11 cellular contexts compared by ENCODE assay signal in the genomic region with DNA sequence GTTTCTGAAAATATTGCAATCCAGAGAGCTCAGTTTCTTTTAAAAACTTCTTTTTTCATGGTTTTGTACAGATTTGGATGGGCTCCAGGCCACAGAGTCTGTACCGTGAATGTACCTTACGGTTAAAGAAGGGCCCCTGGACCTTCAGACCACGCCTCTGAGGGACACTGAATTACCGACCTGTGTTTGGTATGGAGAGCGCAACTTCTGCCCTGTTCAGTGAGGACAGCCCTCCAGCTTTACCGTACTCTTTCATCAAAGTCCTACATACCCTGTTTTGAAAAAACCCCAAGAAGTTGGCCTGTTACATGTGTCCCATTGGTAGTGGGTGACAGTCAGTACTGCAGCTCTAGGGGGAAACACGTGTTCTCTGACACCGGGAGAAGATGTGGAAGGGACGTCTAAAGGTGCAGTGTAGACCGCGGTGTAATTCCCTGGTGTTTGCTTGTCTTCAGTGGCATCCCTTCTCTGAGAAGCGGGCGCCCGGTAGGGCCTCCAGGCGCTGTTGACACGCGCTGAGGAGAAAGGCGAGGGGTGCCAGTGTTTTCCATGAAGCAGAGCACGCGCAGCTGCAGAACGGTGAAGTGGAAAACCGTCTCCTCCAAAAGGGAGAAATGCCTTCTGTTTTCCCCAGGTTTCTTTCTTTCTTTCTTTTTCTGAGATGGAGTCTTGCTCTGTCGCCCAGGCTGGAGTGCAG. TPM values are rescaled to one million over a fixed set of nuclear protein-coding genes. Genes with fewer than 3 reads are reported as not detected.
DNase-seq lines count a peak whose midpoint lies in the region; ATAC-seq and TF ChIP-seq lines count a peak whose summit lies in the region.
"Had no signal": no experiment of that assay in that cellular context is flagged by ENCODE, and none has a peak within 500 bp of the region (broad histone marks: within the 10 kb centered on the region; RNA-seq: fewer than 3 reads in every experiment).

No MANE protein-coding gene starts in this region.

- H3K27ac Mint-ChIP-seq in HFFc6: peak overlapping the region; percentile 96
- H3K27ac Mint-ChIP-seq in activated naive CD8-positive, alpha-beta T cell treated with anti-CD3 and anti-CD28 coated beads for 36 hours: peak overlapping the region; percentile 97

- peak overlapping the region; percentile 77 for H2BK120ac ChIP-seq in mesenchymal stem cell (ENCODE audit: low read depth, low read length)

- TF ChIP-seq CTCF in A673 (conservative IDR thresholded peaks at IDR 0.05; ENCODE audit: low read depth, low read length) (no peak), HFFc6 (IDR thresholded peaks at IDR 0.05) (no peak)

- peak overlapping the region; percentile 90 to 94 for H3K18ac ChIP-seq in mesenchymal stem cell (ENCODE audit: low read depth in 1 of 2, low read length in 2 of 2)

- H3K4ac ChIP-seq in mesenchymal stem cell (ENCODE audit: low read depth in 1 of 2, low read length in 2 of 2): peak overlapping the region; percentile 87 to 89

- DNase-seq in A673 (ENCODE audit: low spot score) (no peak), HFFc6 (no peak), mesenchymal stem cell (no peak), NCI-H1417 (lab: John Stamatoyannopoulos, UW) (no peak), left lobe of liver (ENCODE audit: low spot score) (no peak), NCI-H82 treated with DMSO at 0.1 percent for 48 hours (lab: John Stamatoyannopoulos, UW; ENCODE audit: unreplicated experiment) (no peak)
- DNase-seq in activated naive CD8-positive, alpha-beta T cell treated with anti-CD3 and anti-CD28 coated beads for 36 hours: no peak
- DNase-seq: cortex of kidney, DMS53 had no signal

- peak overlapping the region; percentile 55 for H4K91ac ChIP-seq in mesenchymal stem cell (ENCODE audit: low read length)

- peak overlapping the region; percentile 59 for H2BK5ac ChIP-seq in mesenchymal stem cell (ENCODE audit: low read depth, low read length, poor library complexity, severe bottlenecking)

- H3K36me3 Mint-ChIP-seq in HFFc6 (ENCODE audit: low read depth): peaks cover 38% of the 10 kb centered on the region
- peaks cover 35% of the 10 kb centered on the region for H3K36me3 Mint-ChIP-seq in activated naive CD8-positive, alpha-beta T cell treated with anti-CD3 and anti-CD28 coated beads for 36 hours

- H3K4me3 ChIP-seq in A673 (ENCODE audit: low read depth, low read length, poor library complexity, severe bottlenecking): no peak overlapping the region
- H3K4me3 ChIP-seq in mesenchymal stem cell (ENCODE audit: insufficient read depth in 1 of 2, low read depth in 1 of 2, low read length in 2 of 2): peak overlapping the region in 1 of 2 experiments; percentile 38
- H3K4me3 ChIP-seq: pancreas had no signal

- H3K9me3 ChIP-seq in A673 (ENCODE audit: low read depth, low read length, poor library complexity, severe bottlenecking) (no peaks in the 10 kb centered on the region), mesenchymal stem cell (ENCODE audit: control insufficient read depth, low read length) (no peaks in the 10 kb centered on the region)
- H3K9me3 ChIP-seq: pancreas had no signal

- ATAC-seq in GM21576 (IDR thresholded peaks at IDR 0.05; ENCODE audit: unreplicated experiment) (no peak), left lobe of liver (no peak)

- peak overlapping the region in 1 of 2 experiments; percentile 74 for H3K14ac ChIP-seq in mesenchymal stem cell (ENCODE audit: low read length in 2 of 2)

- H3K4me1 Mint-ChIP-seq in HFFc6 (ENCODE audit: low read depth): peaks cover 81% of the 10 kb centered on the region
- peaks cover 84% of the 10 kb centered on the region for H3K4me1 Mint-ChIP-seq in activated naive CD8-positive, alpha-beta T cell treated with anti-CD3 and anti-CD28 coated beads for 36 hours

- H2BK12ac ChIP-seq in mesenchymal stem cell (ENCODE audit: low read length in 2 of 2): peak overlapping the region; percentile 71 to 95

- BruUV-seq in A673 (replicated peaks; lab: Mats Ljungman, UMichigan): no TSS peak

- no peak overlapping the region for H2AFZ ChIP-seq in mesenchymal stem cell (ENCODE audit: low read depth, low read length)

- peak overlapping the region; percentile 66 for H3K4me3 Mint-ChIP-seq in HFFc6
- H3K4me3 Mint-ChIP-seq in activated naive CD8-positive, alpha-beta T cell treated with anti-CD3 and anti-CD28 coated beads for 36 hours: peak overlapping the region; percentile 66

- POLR2A ChIA-PET in A673 (lab: Charles Lee; ENCODE audit: low non-redundant PET): no interaction called here

- peak overlapping the region; percentile 96 for H2AK5ac ChIP-seq in mesenchymal stem cell (ENCODE audit: low read length, severe bottlenecking)

- peaks cover 43% of the 10 kb centered on the region for H3K4me1 ChIP-seq in A673 (ENCODE audit: insufficient read depth, low read length, poor library complexity, severe bottlenecking)
- H3K4me1 ChIP-seq in mesenchymal stem cell (ENCODE audit: control insufficient read depth, insufficient read depth, low read depth, low read length): peaks cover 46% of the 10 kb centered on the region

- H2BK15ac ChIP-seq in mesenchymal stem cell (ENCODE audit: low read depth, poor library complexity, severe bottlenecking): peak overlapping the region; percentile 86

- H3K9ac ChIP-seq in mesenchymal stem cell (ENCODE audit: low read length): peak overlapping the region; percentile 75

- H3K23ac ChIP-seq in mesenchymal stem cell (ENCODE audit: low read length in 2 of 2): peak overlapping the region; percentile 30 to 48

- intact Hi-C loops in A673 (cut with micrococcal nuclease; ENCODE audit: unreplicated experiment): no loop called here

- H3K27me3 Mint-ChIP-seq in HFFc6 (ENCODE audit: insufficient read depth): peaks cover 3% of the 10 kb centered on the region
- H3K27me3 Mint-ChIP-seq in activated naive CD8-positive, alpha-beta T cell treated with anti-CD3 and anti-CD28 coated beads for 36 hours: no peaks in the 10 kb centered on the region

- no peaks in the 10 kb centered on the region for H3K36me3 ChIP-seq in A673 (ENCODE audit: insufficient read depth, low read length, poor library complexity, severe bottlenecking)
- peaks cover 11 to 18% of the 10 kb centered on the region in 2 experiments for H3K36me3 ChIP-seq in mesenchymal stem cell (ENCODE audit: control insufficient read depth in 1 of 2, insufficient read depth in 2 of 2, low read depth in 1 of 2, low read length in 2 of 2)
- H3K36me3 ChIP-seq: pancreas had no signal

- CTCF ChIA-PET in A673 (lab: Charles Lee): no interaction called here

- no peaks in the 10 kb centered on the region for H3K9me3 Mint-ChIP-seq in HFFc6
- no peaks in the 10 kb centered on the region for H3K9me3 Mint-ChIP-seq in activated naive CD8-positive, alpha-beta T cell treated with anti-CD3 and anti-CD28 coated beads for 36 hours

- H3K79me1 ChIP-seq in mesenchymal stem cell (replicated peaks; ENCODE audit: low read length, poor library complexity, severe bottlenecking): no peaks in the 10 kb centered on the region

- H3K27me3 ChIP-seq in A673 (replicated peaks; ENCODE audit: insufficient read depth, low read depth, low read length, poor library complexity) (no peaks in the 10 kb centered on the region), mesenchymal stem cell (ENCODE audit: control insufficient read depth in 1 of 2, insufficient read depth in 1 of 2, low read length in 2 of 2) (no peaks in the 10 kb centered on the region)
- H3K27me3 ChIP-seq: pancreas had no signal

- H4K8ac ChIP-seq in mesenchymal stem cell (ENCODE audit: low read length): peak overlapping the region; percentile 82

- 88% methylated on average over 22 of the region's 23 CpGs for WGBS in mesenchymal stem cell

- no peak overlapping the region for H3K4me2 ChIP-seq in mesenchymal stem cell (ENCODE audit: low read length, poor library complexity, severe bottlenecking)

- H3K27ac ChIP-seq in A673 (ENCODE audit: low read depth, low read length, poor library complexity, severe bottlenecking) (peak overlapping the region; percentile 51), mesenchymal stem cell (ENCODE audit: low read length, poor library complexity, severe bottlenecking) (peak overlapping the region; percentile 90)

RNA-seq across cellular contexts. Expression of gene PGS1, which starts 6.2 kb away (rescaled TPM):
- total RNA-seq in A673 (2021) (42.5 and 44.2 TPM in 2 replicates), left lobe of liver (9.1 TPM)
- total RNA-seq in HFFc6 (2021; fragmentation: NEBNext Ultra II Directional; extraction: Animal tissue kit (Norgen Biotek cat#: 25700)): 10 to 100 TPM; 20.2 to 26.1 (median 24.5) TPM
- total RNA-seq in activated naive CD8-positive, alpha-beta T cell treated with anti-CD3 and anti-CD28 coated beads for 36 hours: 10 to 100 TPM; 39.1 to 43.7 TPM
- 21.8 TPM for polyA plus RNA-seq in mesenchymal stem cell (2013, experiment 1 of 2)
- polyA plus RNA-seq in mesenchymal stem cell (2013, experiment 2 of 2): 22.1 TPM

RNA-seq across cellular contexts. Expression of gene SOCS3, which starts 24.8 kb away (rescaled TPM):
- total RNA-seq in A673 (2021) (7.2 and 9.5 TPM in 2 replicates), left lobe of liver (2.7 TPM)
- 10 to 100 TPM; 27.4 to 37.2 (median 33.2) TPM for total RNA-seq in HFFc6 (2021; fragmentation: NEBNext Ultra II Directional; extraction: Animal tissue kit (Norgen Biotek cat#: 25700))
- total RNA-seq in activated naive CD8-positive, alpha-beta T cell treated with anti-CD3 and anti-CD28 coated beads for 36 hours: 10 to 100 TPM; 16.6 to 17.9 TPM
- polyA plus RNA-seq in mesenchymal stem cell (2013, experiment 1 of 2): 64.5 TPM
- polyA plus RNA-seq in mesenchymal stem cell (2013, experiment 2 of 2): 62.3 TPM
